Comparison of ENCODE assay signal across 8 cellular contexts in the genomic region with DNA sequence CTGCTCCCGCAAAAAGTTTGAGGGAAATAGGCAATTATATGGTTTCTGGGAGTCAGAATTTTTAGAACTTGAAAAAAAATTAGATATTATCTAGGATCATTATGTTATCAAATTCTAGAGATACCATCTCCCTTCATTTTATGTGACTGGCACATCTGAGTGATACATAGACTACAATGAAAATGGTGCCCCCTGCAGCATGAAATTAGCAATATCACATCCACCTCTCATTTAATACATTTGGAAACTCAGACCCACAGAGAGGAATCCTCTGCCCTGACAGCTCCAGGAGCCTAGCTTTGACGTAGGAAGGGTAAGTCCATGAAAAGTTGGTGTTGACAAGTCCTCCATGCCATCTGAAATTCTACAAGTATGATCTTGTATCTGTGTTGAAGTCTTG.
A peak's percentile ranks its signal among the peaks of the same experiment; 100 is the strongest.
DNase-seq lines count a peak whose midpoint lies in the region; ATAC-seq and TF ChIP-seq lines count a peak whose summit lies in the region.

No MANE protein-coding gene starts in this region.

- H4K20me1 ChIP-seq in PC-3 (ENCODE audit: low read length): no peaks in the 10 kb centered on the region

- POLR2A ChIA-PET in PC-3 (lab: Charles Lee; ENCODE audit: unreplicated experiment): no interaction called here

- TF ChIP-seq CTCF in PC-3 (conservative IDR thresholded peaks at IDR 0.05; ENCODE audit: low read depth, low read length): peak; percentile 65

- no peaks in the 10 kb centered on the region for H3K36me3 ChIP-seq in PC-3 (ENCODE audit: low read depth, low read length)

- no peaks in the 10 kb centered on the region for H3F3A ChIP-seq in PC-3 (ENCODE audit: low read length, unreplicated experiment)

- intact Hi-C loops in PC-3 (cut with micrococcal nuclease) (no loop called here), right cardiac atrium (cut with DNase I) (no loop called here)

- H3K27ac ChIP-seq in PC-3 (ENCODE audit: low read length) (no peak overlapping the region), right cardiac atrium (ENCODE audit: low read length) (no peak overlapping the region)

- no peak overlapping the region for H2AFZ ChIP-seq in PC-3 (ENCODE audit: low read length)

- H3K4me1 ChIP-seq in PC-3 (ENCODE audit: insufficient read depth, low read length): no peaks in the 10 kb centered on the region
- no peaks in the 10 kb centered on the region for H3K4me1 ChIP-seq in right cardiac atrium (ENCODE audit: control insufficient read depth, insufficient read depth, low read length)

- in situ Hi-C loops in G401 (cut with HindIII; ENCODE audit: low sequenced_read_pairs): no loop called here

- WGBS in right cardiac atrium: 52% methylated on average over 2 of the region's 2 CpGs

- no peak overlapping the region for H3K4me2 ChIP-seq in PC-3 (ENCODE audit: low read length)

- H3K79me2 ChIP-seq in PC-3 (ENCODE audit: low read length): no peaks in the 10 kb centered on the region

- H3K4me3 ChIP-seq in PC-3 (ENCODE audit: low read length) (no peak overlapping the region), right cardiac atrium (ENCODE audit: low read length) (no peak overlapping the region)

- CTCF ChIA-PET in PC-3 (lab: Charles Lee): no interaction called here

- DNase-seq in G401 (ENCODE audit: low spot score) (peak; percentile 1), PC-3 (peak; percentile 51), glomerular visceral epithelial cell (ENCODE audit: extremely low spot score) (peak; percentile 6), right cardiac atrium (no peak), middle frontal gyrus (ENCODE audit: extremely low spot score, low spot score) (no peak)
- no peak for DNase-seq in effector CD4-positive, alpha-beta T cell

- no peaks in the 10 kb centered on the region for H3K9me2 ChIP-seq in PC-3 (replicated peaks; ENCODE audit: low read length)

- no peak overlapping the region for H3K9ac ChIP-seq in PC-3 (ENCODE audit: low read length)

- H3K27me3 ChIP-seq in PC-3 (ENCODE audit: low read length) (peaks cover 14% of the 10 kb centered on the region; the same call in 1 of the 2 replicates), right cardiac atrium (ENCODE audit: control insufficient read depth, insufficient read depth) (no peaks in the 10 kb centered on the region)

- no peaks in the 10 kb centered on the region for H3K9me3 ChIP-seq in PC-3 (ENCODE audit: low read length)
- no peaks in the 10 kb centered on the region for H3K9me3 ChIP-seq in right cardiac atrium (ENCODE audit: control insufficient read depth, low read length)

- no TSS peak for BruUV-seq in PC-3 (replicated peaks; lab: Mats Ljungman, UMichigan)

- ATAC-seq in HG02870 (IDR thresholded peaks at IDR 0.05; ENCODE audit: unreplicated experiment) (peak; percentile 52), PC-3 (no peak), right cardiac atrium (no peak), HG02981 (IDR thresholded peaks at IDR 0.05; ENCODE audit: unreplicated experiment) (no peak)

Comparison
In these comparisons a context has a peak if more than half of its experiments do, and no peak if none do; other contexts are left out.
1. DNase-seq: peak in G401 (single experiment), PC-3 (single experiment) and glomerular visceral epithelial cell (single experiment); none in effector CD4-positive, alpha-beta T cell (single experiment), right cardiac atrium (0 of 3) and middle frontal gyrus (single experiment).